Comparison of ENCODE assay signal across 1 cellular context in the genomic region with DNA sequence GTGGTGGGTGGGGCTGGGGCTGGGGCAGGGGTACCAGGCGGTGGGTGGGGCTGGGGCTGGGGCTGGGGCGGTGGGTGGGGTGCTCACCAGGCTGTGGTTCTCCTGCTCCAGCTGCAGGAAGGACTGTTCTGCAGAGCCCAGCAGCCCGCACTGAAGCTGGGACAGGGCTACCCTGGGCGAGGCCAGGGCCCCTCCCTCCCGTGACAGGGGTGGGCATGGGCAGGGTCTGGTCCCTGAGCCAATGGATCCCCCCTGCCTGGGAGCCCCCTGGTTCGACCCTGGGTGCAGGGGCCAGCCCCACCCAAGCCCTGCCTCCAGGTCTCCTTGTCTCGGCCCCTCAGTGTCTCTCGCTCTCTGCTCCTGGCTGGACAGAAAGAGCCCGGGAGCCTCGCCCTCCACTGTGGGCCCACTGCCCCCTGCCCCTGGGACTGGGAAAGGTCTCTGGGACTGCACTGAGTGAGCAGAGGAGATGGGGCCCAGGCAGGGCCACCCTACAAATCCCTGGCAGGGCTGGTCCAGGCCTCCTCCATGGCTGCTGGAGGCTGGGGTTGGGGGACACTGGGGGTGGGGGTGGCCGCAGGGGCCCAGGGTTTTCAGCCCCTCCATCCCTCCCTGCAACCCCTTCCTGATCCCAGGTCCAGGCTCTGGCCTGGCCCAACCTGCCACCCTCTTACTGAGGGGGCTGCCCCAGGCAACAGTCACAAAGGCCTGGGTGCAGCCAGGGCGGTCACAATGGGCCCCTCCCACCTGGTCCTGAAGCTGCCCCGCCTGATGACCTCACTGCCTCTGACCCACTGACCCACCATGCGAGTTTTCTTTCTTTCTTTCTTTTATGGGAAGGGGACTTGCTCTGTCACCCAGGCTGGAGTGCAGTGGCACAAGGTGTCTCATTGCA.
TF ChIP-seq lines count a peak whose summit lies in the region.

Gene CCDC188, minus strand, starts transcription at position 675 of the 895 bp plus-strand sequence. Its CDS starts 69 bp downstream, at position 606.

TF ChIP-seq in K562, 482 proteins besides CTCF, POLR2A, EP300 and RAD21 (continues in another document):
- TF ChIP-seq ZNF124 (CRISPR knock-in tag; IDR thresholded peaks at IDR 0.05) (peak; percentile 79; the same call in 1 of the 2 replicates), ZNF143 (CRISPR knock-in tag; IDR thresholded peaks at IDR 0.05) (0 out of 2 replicates have a peak, but pooled peaks have one; percentile 28), CHCHD3 (CRISPR knock-in tag; IDR thresholded peaks at IDR 0.05) (no peak), TEAD4 (IDR thresholded peaks at IDR 0.05; ENCODE audit: low read length) (no peak), TEAD4 (CRISPR knock-in tag; IDR thresholded peaks at IDR 0.05; ENCODE audit: borderline replicate concordance) (0 out of 2 replicates have a peak, but pooled peaks have one; percentile 18), CHD4 (IDR thresholded peaks at IDR 0.05; ENCODE audit: insufficient read depth, insufficient replicate concordance, low read depth, low read length, poor library complexity, severe bottlenecking) (no peak), ARID4B (CRISPR knock-in tag; IDR thresholded peaks at IDR 0.05) (0 out of 2 replicates have a peak, but pooled peaks have one; percentile 30), ZBTB40 (IDR thresholded peaks at IDR 0.05) (no peak), ZBTB40 (CRISPR knock-in tag; IDR thresholded peaks at IDR 0.05) (peak; percentile 60; the same call in 1 of the 2 replicates), U2AF2 (optimal IDR thresholded peaks at IDR 0.05; ENCODE audit: low read depth, low read length) (no peak), ZNF699 (CRISPR knock-in tag; IDR thresholded peaks at IDR 0.05; ENCODE audit: insufficient replicate concordance) (no peak), STAG1 (CRISPR knock-in tag; IDR thresholded peaks at IDR 0.05; ENCODE audit: borderline replicate concordance) (peak; percentile 39), XRCC3 (IDR thresholded peaks at IDR 0.05) (no peak), FOXO4 (CRISPR knock-in tag; IDR thresholded peaks at IDR 0.05) (no peak), FOXP4 (CRISPR knock-in tag; IDR thresholded peaks at IDR 0.05; ENCODE audit: borderline replicate concordance) (peak; percentile 54; the same call in 1 of the 2 replicates), SRSF1 (IDR thresholded peaks at IDR 0.05; ENCODE audit: low read depth, low read length) (no peak), SMAD1 (IDR thresholded peaks at IDR 0.05; ENCODE audit: low read depth, low read length, partially characterized antibody) (no peak), PURB (CRISPR knock-in tag; IDR thresholded peaks at IDR 0.05; ENCODE audit: low read depth) (0 out of 2 replicates have a peak, but pooled peaks have one; percentile 51), FOXA3 (CRISPR knock-in tag; conservative IDR thresholded peaks at IDR 0.05 in 1 of 2, IDR thresholded peaks at IDR 0.05 in 1 of 2) (0 out of 4 replicates have a peak, but pooled peaks of 1 of the 2 experiments have one; percentile 34)
- TF ChIP-seq, protein P1, sequence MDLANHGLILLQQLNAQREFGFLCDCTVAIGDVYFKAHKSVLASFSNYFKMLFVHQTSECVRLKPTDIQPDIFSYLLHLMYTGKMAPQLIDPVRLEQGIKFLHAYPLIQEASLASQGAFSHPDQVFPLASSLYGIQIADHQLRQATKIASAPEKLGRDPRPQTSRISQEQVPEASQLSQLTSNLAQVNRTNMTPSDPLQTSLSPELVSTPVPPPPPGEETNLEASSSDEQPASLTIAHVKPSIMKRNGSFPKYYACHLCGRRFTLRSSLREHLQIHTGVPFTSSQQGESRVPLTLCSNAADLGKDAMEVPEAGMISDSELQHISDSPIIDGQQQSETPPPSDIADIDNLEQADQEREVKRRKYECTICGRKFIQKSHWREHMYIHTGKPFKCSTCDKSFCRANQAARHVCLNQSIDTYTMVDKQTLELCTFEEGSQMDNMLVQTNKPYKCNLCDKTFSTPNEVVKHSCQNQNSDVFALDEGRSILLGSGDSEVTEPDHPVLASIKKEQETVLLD (IDR thresholded peaks at IDR 0.05) = no peak
- TF ChIP-seq, protein P2, sequence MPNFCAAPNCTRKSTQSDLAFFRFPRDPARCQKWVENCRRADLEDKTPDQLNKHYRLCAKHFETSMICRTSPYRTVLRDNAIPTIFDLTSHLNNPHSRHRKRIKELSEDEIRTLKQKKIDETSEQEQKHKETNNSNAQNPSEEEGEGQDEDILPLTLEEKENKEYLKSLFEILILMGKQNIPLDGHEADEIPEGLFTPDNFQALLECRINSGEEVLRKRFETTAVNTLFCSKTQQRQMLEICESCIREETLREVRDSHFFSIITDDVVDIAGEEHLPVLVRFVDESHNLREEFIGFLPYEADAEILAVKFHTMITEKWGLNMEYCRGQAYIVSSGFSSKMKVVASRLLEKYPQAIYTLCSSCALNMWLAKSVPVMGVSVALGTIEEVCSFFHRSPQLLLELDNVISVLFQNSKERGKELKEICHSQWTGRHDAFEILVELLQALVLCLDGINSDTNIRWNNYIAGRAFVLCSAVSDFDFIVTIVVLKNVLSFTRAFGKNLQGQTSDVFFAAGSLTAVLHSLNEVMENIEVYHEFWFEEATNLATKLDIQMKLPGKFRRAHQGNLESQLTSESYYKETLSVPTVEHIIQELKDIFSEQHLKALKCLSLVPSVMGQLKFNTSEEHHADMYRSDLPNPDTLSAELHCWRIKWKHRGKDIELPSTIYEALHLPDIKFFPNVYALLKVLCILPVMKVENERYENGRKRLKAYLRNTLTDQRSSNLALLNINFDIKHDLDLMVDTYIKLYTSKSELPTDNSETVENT (CRISPR knock-in tag; IDR thresholded peaks at IDR 0.05) = 0 out of 2 replicates have a peak, but pooled peaks have one; percentile 34
- TF ChIP-seq, protein P3, sequence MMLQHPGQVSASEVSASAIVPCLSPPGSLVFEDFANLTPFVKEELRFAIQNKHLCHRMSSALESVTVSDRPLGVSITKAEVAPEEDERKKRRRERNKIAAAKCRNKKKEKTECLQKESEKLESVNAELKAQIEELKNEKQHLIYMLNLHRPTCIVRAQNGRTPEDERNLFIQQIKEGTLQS (IDR thresholded peaks at IDR 0.05) = peak; percentile 58; the same call in 1 of the 2 replicates
- TF ChIP-seq, protein P3 (CRISPR knock-in tag; conservative IDR thresholded peaks at IDR 0.05) = no peak
- TF ChIP-seq, protein P4, sequence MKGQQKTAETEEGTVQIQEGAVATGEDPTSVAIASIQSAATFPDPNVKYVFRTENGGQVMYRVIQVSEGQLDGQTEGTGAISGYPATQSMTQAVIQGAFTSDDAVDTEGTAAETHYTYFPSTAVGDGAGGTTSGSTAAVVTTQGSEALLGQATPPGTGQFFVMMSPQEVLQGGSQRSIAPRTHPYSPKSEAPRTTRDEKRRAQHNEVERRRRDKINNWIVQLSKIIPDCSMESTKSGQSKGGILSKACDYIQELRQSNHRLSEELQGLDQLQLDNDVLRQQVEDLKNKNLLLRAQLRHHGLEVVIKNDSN (CRISPR knock-in tag; IDR thresholded peaks at IDR 0.05) = peak; percentile 39; the same call in 1 of the 2 replicates
